Comparison of ENCODE assay signal across 10 cellular contexts in genomic region chr4:81786063-81786763, GRCh38.
A peak's percentile ranks its signal among the peaks of the same experiment; 100 is the strongest.
DNase-seq lines count a peak whose midpoint lies in the region; TF ChIP-seq lines count a peak whose summit lies in the region.
"Had no signal": no experiment of that assay in that cellular context is flagged by ENCODE, and none has a peak within 500 bp of the region (broad histone marks: within the 10 kb centered on the region; RNA-seq: fewer than 3 reads in every experiment).

No MANE protein-coding gene starts in this region.

- H3K9me3 ChIP-seq in suprapubic skin (no peaks in the 10 kb centered on the region), endodermal cell (ENCODE audit: control insufficient read depth, low read length) (no peaks in the 10 kb centered on the region)

- no peaks in the 10 kb centered on the region for H3K4me1 ChIP-seq in suprapubic skin
- peaks cover 6% of the 10 kb centered on the region for H3K4me1 ChIP-seq in endodermal cell (ENCODE audit: control insufficient read depth, insufficient read depth, low read length)

- TF ChIP-seq EP300 in suprapubic skin (IDR thresholded peaks at IDR 0.05) = no peak

- H3K27ac Mint-ChIP-seq in osteocyte (ENCODE audit: unreplicated experiment) = no peak overlapping the region
- no peak overlapping the region for H3K27ac Mint-ChIP-seq in endodermal cell

- no peaks in the 10 kb centered on the region for H3K9me3 Mint-ChIP-seq in osteocyte (ENCODE audit: unreplicated experiment)
- H3K9me3 Mint-ChIP-seq in endodermal cell = no peaks in the 10 kb centered on the region

- H3K27me3 ChIP-seq in suprapubic skin (no peaks in the 10 kb centered on the region), endodermal cell (ENCODE audit: control insufficient read depth, insufficient read depth, low read length, poor library complexity, severe bottlenecking) (no peaks in the 10 kb centered on the region)

- no peak for TF ChIP-seq POLR2A in suprapubic skin (IDR thresholded peaks at IDR 0.05)

- no peaks in the 10 kb centered on the region for H3K27me3 Mint-ChIP-seq in osteocyte (ENCODE audit: unreplicated experiment)
- no peaks in the 10 kb centered on the region for H3K27me3 Mint-ChIP-seq in endodermal cell (ENCODE audit: insufficient read depth)

- H3K36me3 ChIP-seq in suprapubic skin = no peaks in the 10 kb centered on the region
- H3K36me3 ChIP-seq in endodermal cell (ENCODE audit: control insufficient read depth, insufficient read depth, low read length) = no peaks in the 10 kb centered on the region

- H3K36me3 Mint-ChIP-seq in osteocyte (ENCODE audit: unreplicated experiment) = no peaks in the 10 kb centered on the region
- no peaks in the 10 kb centered on the region for H3K36me3 Mint-ChIP-seq in endodermal cell (ENCODE audit: low read depth)

- H3K4me1 Mint-ChIP-seq in osteocyte (ENCODE audit: unreplicated experiment) (no peaks in the 10 kb centered on the region), endodermal cell (peaks cover 18% of the 10 kb centered on the region)

- DNase-seq in A172 (ENCODE audit: low spot score) (peak; percentile 1), M059J (ENCODE audit: low read depth) (peak; percentile 2), kidney tubule cell (ENCODE audit: low spot score) (peak; percentile 67), suprapubic skin (ENCODE audit: low spot score in 2 of 2) (no peak), osteocyte (ENCODE audit: extremely low spot score, unreplicated experiment) (no peak), SW480 (ENCODE audit: low spot score) (no peak), endodermal cell (no peak)
- DNase-seq: activated CD4-positive, alpha-beta T cell treated with anti-CD3 and anti-CD28 coated beads, Interleukin-2, amount 50 U/mL, for 48 hours; stimulated activated CD4-positive, alpha-beta T cell treated with anti-CD3 and anti-CD28 coated beads, Interleukin-15, amount 100 ng/mL, for 24 hours had no signal

- H3K4me3 Mint-ChIP-seq in osteocyte (ENCODE audit: unreplicated experiment) = no peak overlapping the region
- no peak overlapping the region for H3K4me3 Mint-ChIP-seq in endodermal cell

- no peak overlapping the region for H3K9ac ChIP-seq in endodermal cell (ENCODE audit: extremely low read depth, low read length, poor library complexity, severe bottlenecking)

- no peak overlapping the region for H3K4me3 ChIP-seq in suprapubic skin
- no peak overlapping the region for H3K4me3 ChIP-seq in endodermal cell (ENCODE audit: low read length)

- TF ChIP-seq CTCF in VCaP (conservative IDR thresholded peaks at IDR 0.05) (no peak), suprapubic skin (IDR thresholded peaks at IDR 0.05) (no peak), osteocyte (IDR thresholded peaks at IDR 0.05) (no peak), endodermal cell (conservative IDR thresholded peaks at IDR 0.05) (no peak)

- H3K27ac ChIP-seq in VCaP (peak overlapping the region; percentile 2; the same call in 1 of the 2 replicates), suprapubic skin (no peak overlapping the region), endodermal cell (ENCODE audit: low read depth, low read length) (no peak overlapping the region)

- whole genome bisulfite sequencing in suprapubic skin = 35% methylated on average over 4 of the region's 4 CpGs
- 79 to 92% methylated on average over 4 of the region's 4 CpGs for WGBS in endodermal cell (ENCODE audit: insufficient coverage in 1 of 2, insufficient read length in 1 of 2), 2 experiments

Comparison
In these comparisons a context has a peak if more than half of its experiments do, and no peak if none do; other contexts are left out.
1. DNase-seq: peak in A172 (single experiment), M059J (single experiment) and kidney tubule cell (single experiment); none in suprapubic skin (0 of 2), osteocyte (single experiment), SW480 (single experiment) and endodermal cell (single experiment).